1 cellular context compared by ENCODE assay signal in the genomic region with DNA sequence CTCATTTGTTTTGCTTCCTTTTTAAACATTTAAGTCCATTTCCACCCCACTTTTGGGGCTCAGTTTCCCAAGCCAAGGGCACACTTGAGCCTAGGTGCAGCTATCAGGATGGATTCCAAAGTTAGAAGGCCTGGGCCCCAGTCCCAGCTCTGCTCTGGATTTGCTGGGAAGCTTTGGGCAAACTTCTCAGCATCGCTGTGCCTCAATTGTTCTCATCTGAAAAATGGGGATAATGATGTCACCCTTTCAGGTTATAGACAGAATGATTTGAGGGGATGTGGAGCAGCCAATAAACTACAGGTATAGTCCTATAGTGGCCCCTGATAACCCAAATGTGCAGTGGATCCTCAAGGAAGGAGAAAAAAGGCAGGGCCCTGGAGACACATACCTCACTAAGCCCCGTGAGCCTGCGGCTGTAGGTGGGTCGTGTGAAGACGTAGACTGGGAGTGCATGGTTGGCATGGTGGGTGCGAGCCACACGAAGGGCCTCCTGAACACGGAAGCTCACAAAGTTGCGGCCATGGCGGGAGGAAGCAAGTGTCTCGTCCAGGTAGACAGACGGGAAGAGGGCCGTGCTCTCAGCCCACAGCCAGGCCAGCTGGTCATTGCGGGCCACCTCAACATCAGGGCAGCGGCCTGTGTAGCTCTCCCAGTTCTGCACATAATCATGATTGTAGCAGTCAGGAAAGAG.
TF ChIP-seq lines count a peak whose summit lies in the region.

No MANE protein-coding gene starts in this region.

TF ChIP-seq in WTC11, 78 proteins besides CTCF, POLR2A, EP300 and RAD21:
- TF ChIP-seq ZNF232 (CRISPR knock-in tag; IDR thresholded peaks at IDR 0.05) (no peak), ETV6 (CRISPR knock-in tag; IDR thresholded peaks at IDR 0.05) (no peak), MYBL2 (CRISPR knock-in tag; IDR thresholded peaks at IDR 0.05) (no peak), ELF4 (CRISPR knock-in tag; IDR thresholded peaks at IDR 0.05; ENCODE audit: low read depth) (no peak)
- TF ChIP-seq, protein P1, sequence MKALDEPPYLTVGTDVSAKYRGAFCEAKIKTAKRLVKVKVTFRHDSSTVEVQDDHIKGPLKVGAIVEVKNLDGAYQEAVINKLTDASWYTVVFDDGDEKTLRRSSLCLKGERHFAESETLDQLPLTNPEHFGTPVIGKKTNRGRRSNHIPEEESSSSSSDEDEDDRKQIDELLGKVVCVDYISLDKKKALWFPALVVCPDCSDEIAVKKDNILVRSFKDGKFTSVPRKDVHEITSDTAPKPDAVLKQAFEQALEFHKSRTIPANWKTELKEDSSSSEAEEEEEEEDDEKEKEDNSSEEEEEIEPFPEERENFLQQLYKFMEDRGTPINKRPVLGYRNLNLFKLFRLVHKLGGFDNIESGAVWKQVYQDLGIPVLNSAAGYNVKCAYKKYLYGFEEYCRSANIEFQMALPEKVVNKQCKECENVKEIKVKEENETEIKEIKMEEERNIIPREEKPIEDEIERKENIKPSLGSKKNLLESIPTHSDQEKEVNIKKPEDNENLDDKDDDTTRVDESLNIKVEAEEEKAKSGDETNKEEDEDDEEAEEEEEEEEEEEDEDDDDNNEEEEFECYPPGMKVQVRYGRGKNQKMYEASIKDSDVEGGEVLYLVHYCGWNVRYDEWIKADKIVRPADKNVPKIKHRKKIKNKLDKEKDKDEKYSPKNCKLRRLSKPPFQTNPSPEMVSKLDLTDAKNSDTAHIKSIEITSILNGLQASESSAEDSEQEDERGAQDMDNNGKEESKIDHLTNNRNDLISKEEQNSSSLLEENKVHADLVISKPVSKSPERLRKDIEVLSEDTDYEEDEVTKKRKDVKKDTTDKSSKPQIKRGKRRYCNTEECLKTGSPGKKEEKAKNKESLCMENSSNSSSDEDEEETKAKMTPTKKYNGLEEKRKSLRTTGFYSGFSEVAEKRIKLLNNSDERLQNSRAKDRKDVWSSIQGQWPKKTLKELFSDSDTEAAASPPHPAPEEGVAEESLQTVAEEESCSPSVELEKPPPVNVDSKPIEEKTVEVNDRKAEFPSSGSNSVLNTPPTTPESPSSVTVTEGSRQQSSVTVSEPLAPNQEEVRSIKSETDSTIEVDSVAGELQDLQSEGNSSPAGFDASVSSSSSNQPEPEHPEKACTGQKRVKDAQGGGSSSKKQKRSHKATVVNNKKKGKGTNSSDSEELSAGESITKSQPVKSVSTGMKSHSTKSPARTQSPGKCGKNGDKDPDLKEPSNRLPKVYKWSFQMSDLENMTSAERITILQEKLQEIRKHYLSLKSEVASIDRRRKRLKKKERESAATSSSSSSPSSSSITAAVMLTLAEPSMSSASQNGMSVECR (CRISPR knock-in tag; IDR thresholded peaks at IDR 0.05; ENCODE audit: borderline replicate concordance): no peak
- TF ChIP-seq, protein P2, sequence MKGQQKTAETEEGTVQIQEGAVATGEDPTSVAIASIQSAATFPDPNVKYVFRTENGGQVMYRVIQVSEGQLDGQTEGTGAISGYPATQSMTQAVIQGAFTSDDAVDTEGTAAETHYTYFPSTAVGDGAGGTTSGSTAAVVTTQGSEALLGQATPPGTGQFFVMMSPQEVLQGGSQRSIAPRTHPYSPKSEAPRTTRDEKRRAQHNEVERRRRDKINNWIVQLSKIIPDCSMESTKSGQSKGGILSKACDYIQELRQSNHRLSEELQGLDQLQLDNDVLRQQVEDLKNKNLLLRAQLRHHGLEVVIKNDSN (CRISPR knock-in tag; IDR thresholded peaks at IDR 0.05): no peak
- TF ChIP-seq, protein P3, sequence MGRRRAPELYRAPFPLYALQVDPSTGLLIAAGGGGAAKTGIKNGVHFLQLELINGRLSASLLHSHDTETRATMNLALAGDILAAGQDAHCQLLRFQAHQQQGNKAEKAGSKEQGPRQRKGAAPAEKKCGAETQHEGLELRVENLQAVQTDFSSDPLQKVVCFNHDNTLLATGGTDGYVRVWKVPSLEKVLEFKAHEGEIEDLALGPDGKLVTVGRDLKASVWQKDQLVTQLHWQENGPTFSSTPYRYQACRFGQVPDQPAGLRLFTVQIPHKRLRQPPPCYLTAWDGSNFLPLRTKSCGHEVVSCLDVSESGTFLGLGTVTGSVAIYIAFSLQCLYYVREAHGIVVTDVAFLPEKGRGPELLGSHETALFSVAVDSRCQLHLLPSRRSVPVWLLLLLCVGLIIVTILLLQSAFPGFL (CRISPR knock-in tag; IDR thresholded peaks at IDR 0.05; ENCODE audit: borderline replicate concordance): no peak
